Comparison of ENCODE assay signal across 26 cellular contexts in the genomic region with DNA sequence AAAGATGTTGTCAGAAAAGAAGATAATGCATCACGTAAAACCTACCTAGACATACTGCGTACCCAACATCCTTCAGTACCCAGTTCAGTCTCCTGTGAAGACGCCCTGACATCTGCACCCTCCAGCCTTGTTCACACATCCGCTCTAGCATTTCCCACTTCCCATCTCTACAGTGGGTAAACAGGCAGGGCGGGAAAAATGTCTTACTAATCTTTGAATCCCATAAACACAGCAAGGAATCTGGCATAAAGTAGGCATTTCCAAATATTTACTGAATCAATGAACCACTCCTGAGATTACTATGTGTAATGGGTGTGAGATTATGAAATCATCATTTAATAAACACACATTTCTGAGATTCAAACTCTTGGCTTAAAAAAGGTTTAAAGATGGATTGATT.
A peak's percentile ranks its signal among the peaks of the same experiment; 100 is the strongest.
DNase-seq lines count a peak whose midpoint lies in the region; ATAC-seq and TF ChIP-seq lines count a peak whose summit lies in the region.
"Had no signal": no experiment of that assay in that cellular context is flagged by ENCODE, and none has a peak within 500 bp of the region (broad histone marks: within the 10 kb centered on the region; RNA-seq: fewer than 3 reads in every experiment).

No MANE protein-coding gene starts in this region.

- H3K36me3 Mint-ChIP-seq in activated naive CD4-positive, alpha-beta T cell treated with anti-CD3 and anti-CD28 coated beads, Interleukin-2, amount 50 U/mL, for 72 hours = no peaks in the 10 kb centered on the region
- H3K36me3 Mint-ChIP-seq: CD8-positive, alpha-beta memory T cell had no signal

- intact Hi-C loops in sciatic nerve (cut with DNase I) = no loop called here

- peak overlapping the region; percentile 59 for H3K27ac ChIP-seq in RWPE2 (ENCODE audit: poor library complexity, severe bottlenecking)
- peak overlapping the region in 3 of 4 donors; percentile 24 to 47 (median 40) for H3K27ac ChIP-seq in gastroesophageal sphincter
- H3K27ac ChIP-seq: C4-2B, GM23248, RWPE1 had no signal

- H3K9me3 ChIP-seq in RWPE2 (ENCODE audit: severe bottlenecking) = no peaks in the 10 kb centered on the region
- H3K9me3 ChIP-seq in gastroesophageal sphincter = no peaks in the 10 kb centered on the region
- H3K9me3 ChIP-seq: SK-N-SH had no signal

- WGBS in gastroesophageal sphincter (ENCODE audit: low coverage in 1 of 2), 2 donors = 91 to 96% methylated on average over 5 of the region's 5 CpGs

- H3K4me3 ChIP-seq in AG10803 (ENCODE audit: low read length) (no peak overlapping the region), RWPE2 (ENCODE audit: severe bottlenecking) (no peak overlapping the region), gastroesophageal sphincter (no peak overlapping the region)
- H3K4me3 ChIP-seq: GM23248, K562 had no signal

- DNase-seq in AG10803 (ENCODE audit: low read depth) = peak; percentile 50
- no peak for DNase-seq in RWPE2 (ENCODE audit: low spot score)
- DNase-seq in sciatic nerve (ENCODE audit: low spot score) = no peak
- DNase-seq in DMS53 treated with DMSO at 0.1 percent for 48 hours (lab: John Stamatoyannopoulos, UW; ENCODE audit: unreplicated experiment) = no peak
- no peak for DNase-seq in stimulated activated naive CD4-positive, alpha-beta T cell (lab: John Stamatoyannopoulos, UW)
- DNase-seq in activated naive CD4-positive, alpha-beta T cell treated with anti-CD3 and anti-CD28 coated beads, Interleukin-2, amount 50 U/mL, for 72 hours (ENCODE audit: low spot score in 2 of 2) = no peak
- DNase-seq: 8988T; Calu3; CD8-positive, alpha-beta memory T cell; GDM1; GM23248; H9; NCI-H1092 treated with DMSO at 0.1 percent for 48 hours; NCI-H146; NCI-H2029; NCI-H2227 treated with DMSO at 0.1 percent for 48 hours; NCI-H510A treated with DMSO at 0.1 percent for 48 hours; NCI-H748 treated with DMSO at 0.1 percent for 48 hours; SIG-M5; SK-N-SH had no signal

- ATAC-seq in RWPE2 (ENCODE audit: low read depth) = no peak
- ATAC-seq in gastroesophageal sphincter = peak; percentile 72
- ATAC-seq in sciatic nerve = peak; percentile 12
- ATAC-seq in GM19035 (IDR thresholded peaks at IDR 0.05; ENCODE audit: unreplicated experiment) = no peak
- ATAC-seq in activated naive CD4-positive, alpha-beta T cell treated with anti-CD3 and anti-CD28 coated beads, Interleukin-2, amount 50 U/mL, for 72 hours = no peak
- ATAC-seq: HepG2, K562 had no signal

- H3K4me1 ChIP-seq in RWPE2 (ENCODE audit: insufficient read depth, poor library complexity, severe bottlenecking) = peaks cover 39% of the 10 kb centered on the region
- H3K4me1 ChIP-seq in gastroesophageal sphincter = peaks cover 0 to 51% (median 20%) of the 10 kb centered on the region in 3 donors

- H3K27ac Mint-ChIP-seq in activated naive CD4-positive, alpha-beta T cell treated with anti-CD3 and anti-CD28 coated beads, Interleukin-2, amount 50 U/mL, for 72 hours = no peak overlapping the region
- H3K27ac Mint-ChIP-seq: CD8-positive, alpha-beta memory T cell; H9 had no signal

- H3K27me3 ChIP-seq in RWPE2 (ENCODE audit: insufficient read depth, poor library complexity, severe bottlenecking) (no peaks in the 10 kb centered on the region), gastroesophageal sphincter (no peaks in the 10 kb centered on the region)

- TF ChIP-seq CTCF in AG10803 (conservative IDR thresholded peaks at IDR 0.05; ENCODE audit: low read length) = no peak
- TF ChIP-seq CTCF in RWPE2 (IDR thresholded peaks at IDR 0.05; ENCODE audit: poor library complexity, severe bottlenecking) = no peak
- TF ChIP-seq CTCF in gastroesophageal sphincter (IDR thresholded peaks at IDR 0.05) = no peak

- TF ChIP-seq EP300 in gastroesophageal sphincter (IDR thresholded peaks at IDR 0.05) = no peak

- H3K36me3 ChIP-seq in RWPE2 (ENCODE audit: low read depth) = no peaks in the 10 kb centered on the region; the same call in 1 of the 2 replicates
- peaks cover 0 to 9% of the 10 kb centered on the region in 2 donors for H3K36me3 ChIP-seq in gastroesophageal sphincter

- no peak for TF ChIP-seq POLR2A in gastroesophageal sphincter (IDR thresholded peaks at IDR 0.05)

- H3K9me3 Mint-ChIP-seq in activated naive CD4-positive, alpha-beta T cell treated with anti-CD3 and anti-CD28 coated beads, Interleukin-2, amount 50 U/mL, for 72 hours = no peaks in the 10 kb centered on the region
- H3K9me3 Mint-ChIP-seq: CD8-positive, alpha-beta memory T cell; H9 had no signal

Comparison
In these comparisons a context has a peak if more than half of its experiments do, and no peak if none do; other contexts are left out.
1. ATAC-seq: peak in gastroesophageal sphincter (single experiment) and sciatic nerve (single experiment); none in RWPE2 (single experiment), GM19035 (single experiment) and activated naive CD4-positive, alpha-beta T cell treated with anti-CD3 and anti-CD28 coated beads, Interleukin-2, amount 50 U/mL, for 72 hours (0 of 2).